Comparison of ENCODE assay signal across 29 cellular contexts in genomic region chr1:35361638-35362037, GRCh38.
"Had no signal": no experiment of that assay in that cellular context is flagged by ENCODE, and none has a peak within 500 bp of the region (broad histone marks: within the 10 kb centered on the region; RNA-seq: fewer than 3 reads in every experiment).

No MANE protein-coding gene starts in this region.

- H3K4me3 ChIP-seq: dorsolateral prefrontal cortex, esophagus squamous epithelium, gastroesophageal sphincter, heart left ventricle, mucosa of descending colon, pancreas, psoas muscle, right atrium auricular region, upper lobe of right lung had no signal

- H3K27ac ChIP-seq: dorsolateral prefrontal cortex, esophagus squamous epithelium, gastroesophageal sphincter, heart left ventricle, pancreas, psoas muscle, right atrium auricular region, upper lobe of right lung had no signal

- H3K4me1 ChIP-seq: esophagus squamous epithelium, gastroesophageal sphincter, pancreas, right atrium auricular region, upper lobe of right lung had no signal

- H3K4me1 Mint-ChIP-seq: nephron progenitor cell had no signal

- H3K27ac Mint-ChIP-seq: activated CD4-positive, alpha-beta T cell treated with anti-CD3 and anti-CD28 coated beads, Interleukin-2, amount 10 ng/mL, durations not matched to agents 24 days and 14 days; activated CD8-positive, alpha-beta memory T cell treated with anti-CD3 and anti-CD28 coated beads, Interleukin-2, amount 10 ng/mL, durations not matched to agents 7 days and 5 days; activated CD8-positive, alpha-beta T cell treated with anti-CD3 and anti-CD28 coated beads for 36 hours; activated naive CD8-positive, alpha-beta T cell treated with anti-CD3 and anti-CD28 coated beads, Interleukin-2, amount 50 U/mL, for 24 hours; effector memory CD8-positive, alpha-beta T cell; nephron progenitor cell had no signal

- H3K9me3 Mint-ChIP-seq: activated CD4-positive, alpha-beta T cell treated with anti-CD3 and anti-CD28 coated beads, Interleukin-2, amount 10 ng/mL, durations not matched to agents 24 days and 14 days; activated CD8-positive, alpha-beta T cell treated with anti-CD3 and anti-CD28 coated beads for 36 hours; activated naive CD8-positive, alpha-beta T cell treated with anti-CD3 and anti-CD28 coated beads, Interleukin-2, amount 50 U/mL, for 24 hours; brain; effector memory CD8-positive, alpha-beta T cell; nephron progenitor cell had no signal

- H3K27me3 ChIP-seq: dorsolateral prefrontal cortex, esophagus squamous epithelium, gastroesophageal sphincter, heart left ventricle, pancreas, right atrium auricular region, upper lobe of right lung had no signal

- H3K9me3 ChIP-seq: esophagus squamous epithelium, gastroesophageal sphincter, heart left ventricle, mucosa of descending colon, pancreas, psoas muscle, right atrium auricular region, upper lobe of right lung had no signal

- DNase-seq: activated CD4-positive, alpha-beta T cell treated with anti-CD3 and anti-CD28 coated beads, Interleukin-2, amount 10 ng/mL, durations not matched to agents 24 days and 14 days; activated CD4-positive, CD25-positive, alpha-beta regulatory T cell; activated CD8-positive, alpha-beta memory T cell treated with anti-CD3 and anti-CD28 coated beads, Interleukin-2, amount 10 ng/mL, durations not matched to agents 7 days and 5 days; activated CD8-positive, alpha-beta T cell treated with anti-CD3 and anti-CD28 coated beads for 36 hours; activated gamma-delta T cell; activated naive CD4-positive, alpha-beta T cell treated with anti-CD3 and anti-CD28 coated beads, Interleukin-2, amount 50 U/mL, for 16 hours; activated naive CD8-positive, alpha-beta T cell treated with anti-CD3 and anti-CD28 coated beads, Interleukin-2, amount 50 U/mL, for 24 hours; activated T-cell treated with anti-CD3 and anti-CD28 coated beads for 4 hours; aorta; central memory CD4-positive, alpha-beta T cell; dorsolateral prefrontal cortex; effector memory CD8-positive, alpha-beta T cell; esophagus squamous epithelium; heart left ventricle; left colon; mesenchymal stem cell; mucosa of descending colon; nephron progenitor cell; pancreas; psoas muscle; stimulated activated CD4-positive, alpha-beta T cell treated with anti-CD3 and anti-CD28 coated beads, Interleukin-4, amount 100 ng/mL, for 24 hours; stimulated activated naive CD8-positive, alpha-beta T cell treated with anti-CD3 and anti-CD28 coated beads, Interleukin-15, Interleukin-2, amounts not matched to agents 100 U/mL and 50 U/mL, for 24 hours; T-helper 9 cell; upper lobe of right lung had no signal

- FAIRE-seq: colon, keratinocyte, pancreas had no signal

- H3K4me3 Mint-ChIP-seq: activated CD4-positive, alpha-beta T cell treated with anti-CD3 and anti-CD28 coated beads, Interleukin-2, amount 10 ng/mL, durations not matched to agents 24 days and 14 days; activated CD8-positive, alpha-beta memory T cell treated with anti-CD3 and anti-CD28 coated beads, Interleukin-2, amount 10 ng/mL, durations not matched to agents 7 days and 5 days; activated CD8-positive, alpha-beta T cell treated with anti-CD3 and anti-CD28 coated beads for 36 hours; activated naive CD8-positive, alpha-beta T cell treated with anti-CD3 and anti-CD28 coated beads, Interleukin-2, amount 50 U/mL, for 24 hours; brain; effector memory CD8-positive, alpha-beta T cell; nephron progenitor cell had no signal

- H3K36me3 ChIP-seq: pancreas, right atrium auricular region had no signal

- ATAC-seq: activated CD8-positive, alpha-beta memory T cell treated with anti-CD3 and anti-CD28 coated beads, Interleukin-2, amount 10 ng/mL, durations not matched to agents 7 days and 5 days; activated CD8-positive, alpha-beta T cell treated with anti-CD3 and anti-CD28 coated beads for 36 hours; activated naive CD8-positive, alpha-beta T cell treated with anti-CD3 and anti-CD28 coated beads, Interleukin-2, amount 50 U/mL, for 24 hours; effector memory CD8-positive, alpha-beta T cell; gastroesophageal sphincter; heart left ventricle; left colon; mucosa of descending colon; pancreas; psoas muscle; stimulated activated naive CD8-positive, alpha-beta T cell treated with anti-CD3 and anti-CD28 coated beads, Interleukin-15, Interleukin-2, amounts not matched to agents 100 U/mL and 50 U/mL, for 24 hours; upper lobe of right lung had no signal
